13 cellular contexts compared by ENCODE assay signal in the genomic region with DNA sequence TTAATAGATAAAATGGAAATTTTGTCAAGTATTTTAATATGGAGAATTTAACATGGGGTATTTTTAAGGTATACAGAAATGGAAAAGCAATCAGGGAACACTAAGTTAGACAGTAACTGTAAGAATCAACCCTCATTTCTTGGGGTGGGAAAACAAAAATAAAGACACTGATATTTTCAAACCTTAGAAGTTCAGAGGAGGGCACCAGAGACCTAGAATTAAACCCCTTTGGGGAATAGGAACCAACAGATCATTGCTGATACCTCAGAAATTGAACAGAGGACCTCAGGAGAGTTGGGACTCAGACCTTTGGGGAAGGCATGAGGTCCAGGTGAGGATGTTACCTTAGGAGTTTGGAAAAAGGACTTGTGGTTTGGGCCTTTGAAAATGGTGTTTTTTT.
DNase-seq lines count a peak whose midpoint lies in the region; TF ChIP-seq lines count a peak whose summit lies in the region.
"Had no signal": no experiment of that assay in that cellular context is flagged by ENCODE, and none has a peak within 500 bp of the region (broad histone marks: within the 10 kb centered on the region; RNA-seq: fewer than 3 reads in every experiment).

No MANE protein-coding gene starts in this region.

- no peaks in the 10 kb centered on the region for H3K9me3 Mint-ChIP-seq in activated CD4-positive, alpha-beta memory T cell treated with anti-CD3 and anti-CD28 coated beads for 36 hours
- H3K9me3 Mint-ChIP-seq: CD4-positive, alpha-beta T cell had no signal

- H3K79me2 ChIP-seq in OCI-LY3 (ENCODE audit: low read length): no peaks in the 10 kb centered on the region

- TF ChIP-seq CTCF in A673 (conservative IDR thresholded peaks at IDR 0.05; ENCODE audit: low read depth, low read length) (0 out of 2 replicates have a peak, but pooled peaks have one; percentile 9), OCI-LY3 (IDR thresholded peaks at IDR 0.05; ENCODE audit: low read depth, low read length) (peak; percentile 57), epithelial cell of proximal tubule (conservative IDR thresholded peaks at IDR 0.05; ENCODE audit: low read depth, low read length) (peak; percentile 18)

- no peak overlapping the region for H3K9ac ChIP-seq in OCI-LY3 (ENCODE audit: low read length)
- H3K9ac ChIP-seq: BLaER1 treated with 17β-estradiol and CSF1 and Interleukin-3, amounts not matched to agents 10 nM and 100 nM had no signal

- H3K4me1 Mint-ChIP-seq in activated CD4-positive, alpha-beta memory T cell treated with anti-CD3 and anti-CD28 coated beads for 36 hours (ENCODE audit: low read depth): no peaks in the 10 kb centered on the region

- no peaks in the 10 kb centered on the region for H3K36me3 ChIP-seq in A673 (ENCODE audit: insufficient read depth, low read length, poor library complexity, severe bottlenecking)
- H3K36me3 ChIP-seq in OCI-LY3 (replicated peaks; ENCODE audit: low read depth, low read length): peaks cover 5% of the 10 kb centered on the region
- H3K36me3 ChIP-seq: BLaER1 treated with 17β-estradiol and CSF1 and Interleukin-3, amounts not matched to agents 10 nM and 100 nM had no signal

- no peak overlapping the region for H3K27ac Mint-ChIP-seq in activated CD4-positive, alpha-beta memory T cell treated with anti-CD3 and anti-CD28 coated beads for 36 hours
- H3K27ac Mint-ChIP-seq: CD4-positive, alpha-beta T cell had no signal

- H3K9me3 ChIP-seq in A673 (ENCODE audit: low read depth, low read length, poor library complexity, severe bottlenecking) (no peaks in the 10 kb centered on the region), OCI-LY3 (ENCODE audit: insufficient read depth, low read length) (peaks cover 2% of the 10 kb centered on the region; the same call in 1 of the 2 replicates)
- H3K9me3 ChIP-seq: BLaER1 treated with 17β-estradiol and CSF1 and Interleukin-3, amounts not matched to agents 10 nM and 100 nM had no signal

- H3K36me3 Mint-ChIP-seq in activated CD4-positive, alpha-beta memory T cell treated with anti-CD3 and anti-CD28 coated beads for 36 hours: no peaks in the 10 kb centered on the region

- no peaks in the 10 kb centered on the region for H4K20me1 ChIP-seq in OCI-LY3 (ENCODE audit: insufficient read depth, low read length)
- H4K20me1 ChIP-seq: BLaER1 treated with 17β-estradiol and CSF1 and Interleukin-3, amounts not matched to agents 10 nM and 100 nM had no signal

- no peak overlapping the region for H3K4me3 Mint-ChIP-seq in activated CD4-positive, alpha-beta memory T cell treated with anti-CD3 and anti-CD28 coated beads for 36 hours
- H3K4me3 Mint-ChIP-seq: CD4-positive, alpha-beta T cell had no signal

- BruUV-seq in A673 (replicated peaks; lab: Mats Ljungman, UMichigan): no TSS peak

- H2AFZ ChIP-seq in OCI-LY3 (ENCODE audit: low read depth, low read length): no peak overlapping the region

- H3K4me2 ChIP-seq in OCI-LY3 (ENCODE audit: low read length): no peak overlapping the region
- H3K4me2 ChIP-seq: BLaER1 treated with 17β-estradiol and CSF1 and Interleukin-3, amounts not matched to agents 10 nM and 100 nM had no signal

- H3K4me3 ChIP-seq in A673 (ENCODE audit: low read depth, low read length, poor library complexity, severe bottlenecking) (no peak overlapping the region), OCI-LY3 (ENCODE audit: low read length) (no peak overlapping the region), epithelial cell of proximal tubule (ENCODE audit: low read depth, low read length) (no peak overlapping the region)
- H3K4me3 ChIP-seq: BLaER1 treated with 17β-estradiol and CSF1 and Interleukin-3, amounts not matched to agents 10 nM and 100 nM had no signal

- DNase-seq in DMS 273 (lab: John Stamatoyannopoulos, UW; ENCODE audit: unreplicated experiment) (peak; percentile 1), DMS 273 treated with DMSO at 0.1 percent for 48 hours (lab: John Stamatoyannopoulos, UW) (no peak), A673 (ENCODE audit: low spot score) (no peak), epithelial cell of proximal tubule (ENCODE audit: low read depth) (no peak), NCI-H774 (lab: John Stamatoyannopoulos, UW) (no peak)
- no peak for DNase-seq in activated CD4-positive, alpha-beta memory T cell treated with anti-CD3 and anti-CD28 coated beads for 36 hours
- DNase-seq in activated CD8-positive, alpha-beta memory T cell treated with anti-CD3 and anti-CD28 coated beads, Interleukin-2, amount 50 U/mL, for 48 hours: no peak
- DNase-seq: CD4-positive, alpha-beta T cell; HCEC 1CT had no signal

- POLR2A ChIA-PET in A673 (lab: Charles Lee; ENCODE audit: low non-redundant PET): no interaction called here
- POLR2A ChIA-PET in activated CD4-positive, alpha-beta memory T cell treated with anti-CD3 and anti-CD28 coated beads for 36 hours (lab: Charles Lee): no interaction called here

- H3K27me3 ChIP-seq in A673 (replicated peaks; ENCODE audit: insufficient read depth, low read depth, low read length, poor library complexity) (no peaks in the 10 kb centered on the region), OCI-LY3 (ENCODE audit: low read depth, low read length) (no peaks in the 10 kb centered on the region)
- H3K27me3 ChIP-seq: BLaER1 treated with 17β-estradiol and CSF1 and Interleukin-3, amounts not matched to agents 10 nM and 100 nM had no signal

- H3K27ac ChIP-seq in A673 (ENCODE audit: low read depth, low read length, poor library complexity, severe bottlenecking) (no peak overlapping the region), OCI-LY3 (ENCODE audit: low read length) (no peak overlapping the region)
- H3K27ac ChIP-seq: 22Rv1; BLaER1 treated with 17β-estradiol and CSF1 and Interleukin-3, amounts not matched to agents 10 nM and 100 nM; HL-60 had no signal

- intact Hi-C loops in A673 (cut with micrococcal nuclease; ENCODE audit: unreplicated experiment): no loop called here
- intact Hi-C loops in activated CD4-positive, alpha-beta memory T cell treated with anti-CD3 and anti-CD28 coated beads for 36 hours (cut with micrococcal nuclease): no loop called here

- H3K4me1 ChIP-seq in A673 (ENCODE audit: insufficient read depth, low read length, poor library complexity, severe bottlenecking) (no peaks in the 10 kb centered on the region), OCI-LY3 (ENCODE audit: low read length) (peaks cover 13% of the 10 kb centered on the region)
- H3K4me1 ChIP-seq: BLaER1 treated with 17β-estradiol and CSF1 and Interleukin-3, amounts not matched to agents 10 nM and 100 nM had no signal

- CTCF ChIA-PET in A673 (lab: Charles Lee): no interaction called here
- CTCF ChIA-PET in activated CD4-positive, alpha-beta memory T cell treated with anti-CD3 and anti-CD28 coated beads for 36 hours (lab: Charles Lee): no interaction called here

- H3K27me3 Mint-ChIP-seq in activated CD4-positive, alpha-beta memory T cell treated with anti-CD3 and anti-CD28 coated beads for 36 hours: no peaks in the 10 kb centered on the region
- H3K27me3 Mint-ChIP-seq: CD4-positive, alpha-beta T cell had no signal
